3 cellular contexts compared by ENCODE assay signal in the genomic region with DNA sequence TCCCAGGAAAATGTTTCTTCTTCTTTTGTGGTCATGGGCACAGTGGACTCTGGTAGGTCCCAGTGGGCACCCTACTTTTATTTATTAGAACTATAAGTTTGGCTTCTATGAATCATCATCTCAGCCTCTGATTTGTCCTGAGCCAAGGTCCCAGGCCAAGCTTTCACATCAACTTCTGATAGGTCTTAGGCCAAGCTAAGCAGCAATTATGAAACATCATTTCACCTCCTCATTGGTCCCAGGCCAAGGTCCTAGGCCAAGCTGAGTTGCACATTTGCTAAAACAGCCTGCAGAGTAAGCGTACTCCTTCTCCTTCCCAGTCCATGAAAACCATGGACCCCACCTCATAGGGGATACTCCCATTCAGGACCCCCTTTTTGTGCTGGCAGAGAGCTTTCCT.
"Had no signal": no experiment of that assay in that cellular context is flagged by ENCODE, and none has a peak within 500 bp of the region (broad histone marks: within the 10 kb centered on the region; RNA-seq: fewer than 3 reads in every experiment).

No MANE protein-coding gene starts in this region.

- DNase-seq: GDM1, GF-D8 had no signal

- ATAC-seq: GM12878 had no signal
